ENCODE assay signal across 12 cellular contexts in the genomic region with DNA sequence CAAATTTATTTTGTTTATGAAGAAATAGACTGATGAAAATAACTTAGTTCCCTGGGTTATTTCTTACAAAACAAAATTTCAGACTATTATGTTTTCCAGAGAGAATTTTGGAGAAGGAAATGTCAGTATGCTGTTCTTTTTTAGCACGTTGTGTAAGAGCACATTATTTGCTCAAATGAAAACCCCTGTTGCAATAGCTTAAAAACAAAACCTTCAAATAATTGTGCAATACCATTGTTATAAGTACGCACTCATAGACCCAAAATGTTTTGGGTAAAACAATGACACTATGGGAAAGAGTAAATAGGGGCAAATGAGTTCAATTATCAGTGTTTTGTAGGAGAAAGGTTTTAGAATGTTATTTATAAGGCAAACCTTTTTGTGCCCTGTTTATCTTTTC. TPM values are rescaled to one million over a fixed set of nuclear protein-coding genes. Genes with fewer than 3 reads are reported as not detected.
DNase-seq lines count a peak whose midpoint lies in the region; ATAC-seq and TF ChIP-seq lines count a peak whose summit lies in the region.
"Had no signal": no experiment of that assay in that cellular context is flagged by ENCODE, and none has a peak within 500 bp of the region (broad histone marks: within the 10 kb centered on the region; RNA-seq: fewer than 3 reads in every experiment).

No MANE protein-coding gene starts in this region.

- no peaks in the 10 kb centered on the region for H3K36me3 ChIP-seq in aorta (ENCODE audit: control insufficient read depth in 1 of 2, insufficient read depth in 2 of 2, low read length in 1 of 2)

- no peak overlapping the region for H3K4me3 Mint-ChIP-seq in T-helper 17 cell

- peak overlapping the region in 58 of 59 donors; percentile 2 to 98 (median 62) for H3K27ac ChIP-seq in dorsolateral prefrontal cortex
- no peak overlapping the region for H3K27ac ChIP-seq in aorta (ENCODE audit: low read depth in 1 of 2, low read length in 2 of 2)
- H3K27ac ChIP-seq: SJSA1 had no signal

- no peaks in the 10 kb centered on the region for H3K27me3 Mint-ChIP-seq in T-helper 17 cell

- 19 to 23% methylated on average over 2 of the region's 2 CpGs for WGBS in aorta, 2 donors

- peaks cover 24% of the 10 kb centered on the region for H3K4me1 Mint-ChIP-seq in T-helper 17 cell

- in situ Hi-C loops in GM13977 (cut with MboI; ENCODE audit: low pct_unique_long_range_greater_than_20kb, low sequenced_read_pairs, unreplicated experiment) = loop anchor here (25.0 kb wide), 1 partner anchor 337 kb away; no protein-coding TSS in a partner anchor

- DNase-seq in Right ventricle myocardium superior (no peak), cardiac septum (ENCODE audit: low spot score) (no peak), dorsolateral prefrontal cortex (no peak), midbrain (lab: John Stamatoyannopoulos, UW) (peak; percentile 23), aorta (no peak), T-helper 17 cell (no peak), GM13977 (ENCODE audit: low spot score) (no peak)
- DNase-seq: activated CD4-positive, alpha-beta T cell treated with anti-CD3 and anti-CD28 coated beads for 48 hours; activated naive CD4-positive, alpha-beta T cell; NCI-H226 had no signal

- H3K27me3 ChIP-seq in dorsolateral prefrontal cortex (no peaks in the 10 kb centered on the region), aorta (ENCODE audit: control insufficient read depth in 1 of 2, insufficient read depth in 2 of 2, low read length in 1 of 2) (no peaks in the 10 kb centered on the region)
- H3K27me3 ChIP-seq: SJSA1 had no signal

- H3K4me1 ChIP-seq in aorta (ENCODE audit: control insufficient read depth in 1 of 2, insufficient read depth in 2 of 2, low read length in 2 of 2) = no peaks in the 10 kb centered on the region

- peak overlapping the region in 2 of 59 donors; percentile 15 to 33 for H3K4me3 ChIP-seq in dorsolateral prefrontal cortex
- H3K4me3 ChIP-seq in aorta (ENCODE audit: low read length in 2 of 2) = no peak overlapping the region
- H3K4me3 ChIP-seq: SJSA1 had no signal

- no peak overlapping the region for H3K27ac Mint-ChIP-seq in T-helper 17 cell

- intact Hi-C loops in Right ventricle myocardium superior (cut with DNase I) = no loop called here
- intact Hi-C loops in cardiac septum (cut with DNase I) = no loop called here
- intact Hi-C loops in dorsolateral prefrontal cortex (cut with DNase I) = no loop called here
- intact Hi-C loops in aorta (cut with DNase I) = loop anchor here in 1 of 2 donors (5.0 kb wide), 1 partner anchor 327 kb away; no protein-coding TSS in a partner anchor

- ATAC-seq in Right ventricle myocardium superior (ENCODE audit: poor library complexity) = peak; percentile 72
- ATAC-seq in aorta (ENCODE audit: low FRiP score) = peak; percentile 84
- no peak for ATAC-seq in T-helper 17 cell
- no peak for ATAC-seq in HG03025 (IDR thresholded peaks at IDR 0.05; ENCODE audit: low FRiP score, unreplicated experiment)

- TF ChIP-seq CTCF in dorsolateral prefrontal cortex (IDR thresholded peaks at IDR 0.05 in 54 of 56, conservative IDR thresholded peaks at IDR 0.05 in 2 of 56; ENCODE audit: low read depth in 1 of 56, partially characterized antibody in 56 of 56) = no peak
- TF ChIP-seq CTCF in GM13977 (IDR thresholded peaks at IDR 0.05; ENCODE audit: extremely low read depth, insufficient read depth, missing control alignments) = no peak

- peaks cover 3% of the 10 kb centered on the region for H3K36me3 Mint-ChIP-seq in T-helper 17 cell (ENCODE audit: low read depth)

- H3K9me3 ChIP-seq in aorta (ENCODE audit: control insufficient read depth, low read length) (no peaks in the 10 kb centered on the region), T-helper 17 cell (ENCODE audit: control insufficient read depth, low read length, poor library complexity, severe bottlenecking) (no peaks in the 10 kb centered on the region)
- H3K9me3 ChIP-seq: SJSA1 had no signal

RNA-seq across cellular contexts. Expression of a gene that starts 18.2 kb away (rescaled TPM):
- total RNA-seq in Right ventricle myocardium superior = 49.4 TPM
- total RNA-seq in cardiac septum = 82.8 TPM
- total RNA-seq in dorsolateral prefrontal cortex = 100 to 1,000 TPM in 118 of 120 experiments, 10 to 100 TPM in 2; 80.9 to 231 (median 127) TPM
- 100 to 1,000 TPM; 451 to 507 TPM for total RNA-seq in aorta
- polyA plus RNA-seq in aorta = 100 to 1,000 TPM in 1 of 2 donors, 10 to 100 TPM in 1; 43.3 to 253 TPM
- total RNA-seq in T-helper 17 cell = 100 to 1,000 TPM; 132 to 159 TPM

RNA-seq across cellular contexts. Expression of a gene that starts 18.5 kb away (rescaled TPM):
- total RNA-seq in Right ventricle myocardium superior (9.0 TPM), cardiac septum (9.7 TPM), dorsolateral prefrontal cortex (10 to 100 TPM in 119 of 120 experiments, 1 to 10 TPM in 1; 9.8 to 28.4 (median 20.0) TPM), aorta (10 to 100 TPM; 14.8 to 19.6 TPM), T-helper 17 cell (1 to 10 TPM; 6.9 to 9.0 TPM)
- polyA plus RNA-seq in aorta = 10 to 100 TPM; 13.4 to 16.8 TPM

Comparison
In these comparisons a context has a peak if more than half of its experiments do, and no peak if none do; other contexts are left out.
1. ATAC-seq: peak in Right ventricle myocardium superior (single experiment) and aorta (single experiment); none in T-helper 17 cell (single experiment) and HG03025 (single experiment).
2. H3K27ac ChIP-seq: peak in dorsolateral prefrontal cortex (58 of 59); none in aorta (0 of 2).